Comparison of ENCODE assay signal across 17 cellular contexts in the genomic region with DNA sequence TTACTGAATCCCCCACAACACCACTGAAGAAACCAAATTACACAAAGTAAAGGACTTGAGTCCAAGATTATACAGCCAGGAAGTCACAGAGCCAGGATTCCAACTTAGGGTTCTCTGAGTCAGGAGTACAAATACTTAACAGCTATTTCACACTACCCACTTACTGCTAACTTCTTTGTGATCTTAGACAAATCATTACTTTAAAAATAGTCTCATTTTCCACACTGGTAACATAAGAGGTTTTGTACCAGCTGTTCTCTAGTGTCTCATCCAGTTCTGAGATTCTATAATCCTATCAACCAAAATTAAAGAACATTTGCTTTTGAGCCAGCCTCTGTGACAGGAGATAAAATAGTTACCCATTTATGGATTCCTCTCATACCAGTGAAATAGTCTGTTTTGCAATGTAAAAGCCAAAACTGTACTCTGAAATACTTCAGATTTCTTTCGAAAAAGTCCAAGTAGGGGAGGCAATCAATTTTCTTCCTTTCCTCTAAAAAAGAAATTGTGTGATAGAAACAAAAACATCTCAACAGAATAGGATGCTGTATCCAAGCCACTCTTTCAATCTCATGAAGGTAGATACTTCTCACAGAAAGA.
A peak's percentile ranks its signal among the peaks of the same experiment; 100 is the strongest.
DNase-seq lines count a peak whose midpoint lies in the region; ATAC-seq and TF ChIP-seq lines count a peak whose summit lies in the region.
"Had no signal": no experiment of that assay in that cellular context is flagged by ENCODE, and none has a peak within 500 bp of the region (broad histone marks: within the 10 kb centered on the region; RNA-seq: fewer than 3 reads in every experiment).

No MANE protein-coding gene starts in this region.

- ATAC-seq in IMR-90 (ENCODE audit: low read depth), result peak; percentile 21; the same call in 1 of the 2 replicates
- no peak for ATAC-seq in HG02678 (IDR thresholded peaks at IDR 0.05; ENCODE audit: unreplicated experiment)

- H2BK120ac ChIP-seq in IMR-90 (ENCODE audit: low read depth, low read length), result no peak overlapping the region

- H3K79me1 ChIP-seq in IMR-90 (ENCODE audit: low read depth in 1 of 2, low read length in 2 of 2), result no peaks in the 10 kb centered on the region

- H3K9ac ChIP-seq in IMR-90 (ENCODE audit: low read depth, low read length), result no peak overlapping the region
- H3K9ac ChIP-seq: BLaER1 treated with 17β-estradiol and CSF1 and Interleukin-3, amounts not matched to agents 10 nM and 100 nM had no signal

- H2BK20ac ChIP-seq in IMR-90 (ENCODE audit: low read depth, low read length), result no peak overlapping the region

- H3K14ac ChIP-seq in IMR-90 (replicated peaks; ENCODE audit: low read depth, low read length), result no peak overlapping the region

- peak overlapping the region in 1 of 7 donors; percentile 5 for H3K27ac Mint-ChIP-seq in CD4-positive, alpha-beta memory T cell

- H3K4me1 Mint-ChIP-seq in CD4-positive, alpha-beta memory T cell, result no peaks in the 10 kb centered on the region

- no peaks in the 10 kb centered on the region for H3K4me1 ChIP-seq in IMR-90 (ENCODE audit: control insufficient read depth, insufficient read depth, low read length)
- H3K4me1 ChIP-seq in CD4-positive, alpha-beta memory T cell (ENCODE audit: insufficient read depth, low read length), result no peaks in the 10 kb centered on the region
- H3K4me1 ChIP-seq: BLaER1 treated with 17β-estradiol and CSF1 and Interleukin-3, amounts not matched to agents 10 nM and 100 nM had no signal

- no peaks in the 10 kb centered on the region for H4K20me1 ChIP-seq in IMR-90 (ENCODE audit: insufficient read depth, low read length)
- H4K20me1 ChIP-seq: BLaER1 treated with 17β-estradiol and CSF1 and Interleukin-3, amounts not matched to agents 10 nM and 100 nM had no signal

- intact Hi-C loops in IMR-90 (cut with micrococcal nuclease), result loop anchor here (2.0 kb wide), 1 partner anchor 33 kb away; no protein-coding TSS in a partner anchor
- intact Hi-C loops in CD4-positive, alpha-beta memory T cell (cut with micrococcal nuclease), result no loop called here

- H3K4ac ChIP-seq in IMR-90 (ENCODE audit: low read depth, low read length), result no peak overlapping the region

- H3K9me1 ChIP-seq in IMR-90 (ENCODE audit: insufficient read depth, low read length), result no peaks in the 10 kb centered on the region

- H3K56ac ChIP-seq in IMR-90 (ENCODE audit: extremely low read depth, insufficient read depth, low read length), result no peak overlapping the region

- no peak overlapping the region for H3K23ac ChIP-seq in IMR-90 (ENCODE audit: low read depth, low read length)

- H2AFZ ChIP-seq in IMR-90 (replicated peaks; ENCODE audit: low read length, poor library complexity), result no peak overlapping the region

- TF ChIP-seq RAD21 in IMR-90 (IDR thresholded peaks at IDR 0.05; ENCODE audit: low read length), result no peak

- peaks cover 0 to 20% (median 13%) of the 10 kb centered on the region in 8 donors for H3K9me3 Mint-ChIP-seq in CD4-positive, alpha-beta memory T cell

- TF ChIP-seq CTCF in IMR-90 (conservative IDR thresholded peaks at IDR 0.05; ENCODE audit: low read depth, low read length), result no peak

- TF ChIP-seq POLR2A in IMR-90 (IDR thresholded peaks at IDR 0.05; ENCODE audit: low read depth, low read length), result no peak

- H2AK9ac ChIP-seq in IMR-90 (replicated peaks; ENCODE audit: low read depth, low read length, poor library complexity), result no peak overlapping the region

- H3K4me2 ChIP-seq in IMR-90 (ENCODE audit: low read depth, low read length), result no peak overlapping the region
- H3K4me2 ChIP-seq: BLaER1 treated with 17β-estradiol and CSF1 and Interleukin-3, amounts not matched to agents 10 nM and 100 nM had no signal

- no peak overlapping the region for H2AK5ac ChIP-seq in IMR-90 (ENCODE audit: low read depth, low read length)

- WGBS in IMR-90 (ENCODE audit: extremely low coverage in 2 of 2, insufficient read length in 1 of 2), 2 experiments, result no CpG with 5 or more reads among the region's 1 CpG

- no peak overlapping the region for H2BK15ac ChIP-seq in IMR-90 (ENCODE audit: low read depth, low read length)

- no TSS peak for BruUV-seq in IMR-90 (replicated peaks; lab: Mats Ljungman, UMichigan)

- H3K18ac ChIP-seq in IMR-90 (ENCODE audit: low read depth, low read length), result no peak overlapping the region

- no peaks in the 10 kb centered on the region for H3K9me3 ChIP-seq in IMR-90 (ENCODE audit: control insufficient read depth, insufficient read depth, low read length)
- no peaks in the 10 kb centered on the region for H3K9me3 ChIP-seq in CD4-positive, alpha-beta memory T cell (ENCODE audit: control insufficient read depth in 1 of 2, low read length in 2 of 2)
- H3K9me3 ChIP-seq: BLaER1 treated with 17β-estradiol and CSF1 and Interleukin-3, amounts not matched to agents 10 nM and 100 nM had no signal

- H3K36me3 Mint-ChIP-seq in CD4-positive, alpha-beta memory T cell, result no peaks in the 10 kb centered on the region

- dilution Hi-C loops in IMR-90 (cut with HindIII; ENCODE audit: low sequenced_read_pairs, unreplicated experiment), result no loop called here

- no peaks in the 10 kb centered on the region for H3K27me3 ChIP-seq in IMR-90 (ENCODE audit: control insufficient read depth, insufficient read depth, low read length)
- no peaks in the 10 kb centered on the region for H3K27me3 ChIP-seq in CD4-positive, alpha-beta memory T cell (ENCODE audit: insufficient read depth, low read length)
- H3K27me3 ChIP-seq: BLaER1 treated with 17β-estradiol and CSF1 and Interleukin-3, amounts not matched to agents 10 nM and 100 nM had no signal

- CTCF ChIA-PET in IMR-90 (lab: Yijun Ruan, JAX), result no interaction called here
- CTCF ChIA-PET in CD4-positive, alpha-beta memory T cell (lab: Charles Lee; ENCODE audit: partially characterized antibody), result no interaction called here

- H3K27ac ChIP-seq in IMR-90 (ENCODE audit: insufficient read depth, low read length), result no peak overlapping the region
- H3K27ac ChIP-seq in CD4-positive, alpha-beta memory T cell (ENCODE audit: low read depth, low read length), result no peak overlapping the region
- H3K27ac ChIP-seq: BLaER1 treated with 17β-estradiol and CSF1 and Interleukin-3, amounts not matched to agents 10 nM and 100 nM had no signal

- H3K4me3 ChIP-seq in IMR-90 (ENCODE audit: insufficient read depth, low read depth, low read length), result no peak overlapping the region
- H3K4me3 ChIP-seq in CD4-positive, alpha-beta memory T cell (ENCODE audit: low read length in 2 of 2), result no peak overlapping the region
- H3K4me3 ChIP-seq: BLaER1 treated with 17β-estradiol and CSF1 and Interleukin-3, amounts not matched to agents 10 nM and 100 nM had no signal

- POLR2A ChIA-PET in IMR-90 (lab: Charles Lee; ENCODE audit: unreplicated experiment), result interaction anchor here (0.6 kb wide), 2 partner anchors 121 to 151 kb away, joined by 12 to 13 read pairs; no protein-coding TSS in a partner anchor
- POLR2A ChIA-PET in CD4-positive, alpha-beta memory T cell (lab: Charles Lee; ENCODE audit: partially characterized antibody), result no interaction called here

- no peaks in the 10 kb centered on the region for H3K27me3 Mint-ChIP-seq in CD4-positive, alpha-beta memory T cell

- H3K36me3 ChIP-seq in IMR-90 (ENCODE audit: control insufficient read depth, insufficient read depth, low read length), result no peaks in the 10 kb centered on the region
- no peaks in the 10 kb centered on the region for H3K36me3 ChIP-seq in CD4-positive, alpha-beta memory T cell (ENCODE audit: insufficient read depth, low read length)
- H3K36me3 ChIP-seq: BLaER1 treated with 17β-estradiol and CSF1 and Interleukin-3, amounts not matched to agents 10 nM and 100 nM had no signal

- H3K4me3 Mint-ChIP-seq in CD4-positive, alpha-beta memory T cell, result no peak overlapping the region

- no peak overlapping the region for H2BK5ac ChIP-seq in IMR-90 (ENCODE audit: low read depth, low read length, poor library complexity, severe bottlenecking)

- in situ Hi-C loops in IMR-90 (cut with MboI; ENCODE audit: low sequenced_read_pairs), result no loop called here

- no peak overlapping the region for H4K8ac ChIP-seq in IMR-90 (ENCODE audit: low read depth in 2 of 2, low read length in 2 of 2)

- H4K5ac ChIP-seq in IMR-90 (ENCODE audit: low read depth, low read length), result no peak overlapping the region

- DNase-seq in IMR-90 (no peak), astrocyte of the hippocampus (ENCODE audit: low read depth, low spot score) (peak; percentile 24), myocyte (ENCODE audit: low read depth) (peak; percentile 75), H4 (ENCODE audit: low spot score) (no peak)
- DNase-seq in activated naive CD4-positive, alpha-beta T cell treated with anti-CD3 and anti-CD28 coated beads, Interleukin-2, amount 50 U/mL, for 16 hours, result no peak
- DNase-seq in CD4-positive, alpha-beta memory T cell, result no peak
- DNase-seq: DND-41, H7, MM.1S, NCI-H1105, NCI-H1694 treated with DMSO at 0.1 percent for 48 hours, NCI-H226, NCI-H69, OCI-M1, SIG-M5 had no signal

- H4K91ac ChIP-seq in IMR-90 (ENCODE audit: insufficient read depth, low read depth, low read length), result no peak overlapping the region

TF ChIP-seq in IMR-90, 13 proteins besides CTCF, POLR2A, EP300 and RAD21:
- no peak for TF ChIP-seq FOS (IDR thresholded peaks at IDR 0.05; ENCODE audit: low read depth, low read length)

Comparison
In these comparisons a context has a peak if more than half of its experiments do, and no peak if none do; other contexts are left out.
1. DNase-seq: peak in astrocyte of the hippocampus (single experiment) and myocyte (single experiment); none in IMR-90 (single experiment), activated naive CD4-positive, alpha-beta T cell treated with anti-CD3 and anti-CD28 coated beads, Interleukin-2, amount 50 U/mL, for 16 hours (single experiment), H4 (single experiment) and CD4-positive, alpha-beta memory T cell (0 of 5).